3 cellular contexts compared by ENCODE assay signal in the genomic region with DNA sequence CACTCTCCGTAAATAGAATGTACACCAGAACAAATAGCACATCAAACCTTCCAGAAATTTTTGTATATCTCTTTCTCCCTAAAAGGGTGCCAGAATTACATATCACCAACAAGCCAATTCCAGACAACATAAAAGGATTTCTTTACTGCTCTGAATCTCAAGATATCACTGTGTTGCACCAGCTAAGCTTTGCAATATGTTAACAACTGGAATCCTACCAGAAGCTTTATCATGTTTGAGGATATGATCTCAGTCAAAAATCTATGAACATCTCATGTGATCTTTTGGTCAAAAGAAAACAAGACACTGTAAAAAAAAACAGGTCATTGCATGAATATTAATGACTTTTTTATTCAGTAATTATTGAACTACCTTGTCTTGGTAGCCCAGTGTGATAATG.
"Had no signal": no experiment of that assay in that cellular context is flagged by ENCODE, and none has a peak within 500 bp of the region (broad histone marks: within the 10 kb centered on the region; RNA-seq: fewer than 3 reads in every experiment).

No MANE protein-coding gene starts in this region.

- ATAC-seq: GM12878 had no signal

- DNase-seq: GDM1, GF-D8 had no signal
